8 cellular contexts compared by ENCODE assay signal in the genomic region with DNA sequence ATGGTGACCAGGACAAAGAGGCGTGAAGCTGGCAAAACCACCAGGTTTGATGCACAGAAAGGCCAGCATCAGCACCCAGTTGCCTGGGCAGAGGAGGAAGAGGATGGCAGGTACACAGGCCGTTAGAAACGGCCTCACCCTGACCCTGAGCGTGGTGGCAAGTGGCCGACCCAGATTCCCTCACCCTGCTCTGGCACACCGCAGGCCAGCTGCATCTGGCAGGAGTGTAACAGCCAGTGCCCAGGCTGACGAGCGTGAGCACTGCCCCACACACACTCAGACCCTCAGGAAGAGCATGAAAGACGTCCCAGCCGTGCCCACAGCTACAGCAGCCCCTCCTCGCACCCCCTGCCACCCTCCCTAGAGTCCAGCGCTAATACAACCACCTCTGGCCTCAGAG.
A peak's percentile ranks its signal among the peaks of the same experiment; 100 is the strongest.
DNase-seq lines count a peak whose midpoint lies in the region; ATAC-seq, FAIRE-seq and TF ChIP-seq lines count a peak whose summit lies in the region.

No MANE protein-coding gene starts in this region.

- TF ChIP-seq EP300 in HepG2 (IDR thresholded peaks at IDR 0.05; ENCODE audit: low read depth in 2 of 2, low read length in 2 of 2) (no peak), HepG2 (CRISPR knock-in tag; IDR thresholded peaks at IDR 0.05; ENCODE audit: borderline replicate concordance) (no peak), stomach (IDR thresholded peaks at IDR 0.05) (no peak)

- H3K4me1 ChIP-seq in ascending aorta (peaks cover 25 to 53% of the 10 kb centered on the region in 2 donors), HepG2 (ENCODE audit: insufficient read depth, low read length) (peaks cover 99% of the 10 kb centered on the region), stomach (peaks cover 77 to 98% (median 90%) of the 10 kb centered on the region in 4 donors)

- BruUV-seq in HepG2 (replicated peaks; lab: Mats Ljungman, UMichigan), result no TSS peak

- H3K79me2 ChIP-seq in HepG2 (ENCODE audit: insufficient read depth, low read length), result peaks cover 96% of the 10 kb centered on the region

- no peaks in the 10 kb centered on the region for H3K9me3 ChIP-seq in ascending aorta
- no peaks in the 10 kb centered on the region for H3K9me3 ChIP-seq in HepG2 (ENCODE audit: low read length)
- H3K9me3 ChIP-seq in stomach, result no peaks in the 10 kb centered on the region

- peaks cover 2% of the 10 kb centered on the region for H3K36me3 Mint-ChIP-seq in activated naive CD4-positive, alpha-beta T cell treated with anti-CD3 and anti-CD28 coated beads for 36 hours (ENCODE audit: low read depth)
- H3K36me3 Mint-ChIP-seq in stimulated activated memory B cell treated with anti-CD40 and anti-IgM and Interleukin-4, amounts not matched to agents 10 μg/mL and 1 μg/mL and 100 μg/mL, for 72 hours, result peaks cover 14% of the 10 kb centered on the region

- CTCF ChIA-PET in activated naive CD4-positive, alpha-beta T cell treated with anti-CD3 and anti-CD28 coated beads for 36 hours (lab: Charles Lee), result interaction anchor here (0.6 to 0.9 kb wide), 2 partner anchors 19 to 100 kb away, joined by 3 read pairs; partner anchors contain the start of gene SPG7
- CTCF ChIA-PET in HepG2 (lab: Yijun Ruan, JAX; ENCODE audit: low intra/inter-chr PET ratio, low total read pairs), result no interaction called here

- H4K20me1 ChIP-seq in HepG2 (ENCODE audit: insufficient read depth, low read length), result peaks cover 98% of the 10 kb centered on the region

- no peak overlapping the region for H3K9ac ChIP-seq in HepG2 (ENCODE audit: insufficient read depth, low read depth, low read length)

- peak overlapping the region; percentile 34 to 49 for H3K27ac ChIP-seq in ascending aorta
- H3K27ac ChIP-seq in HepG2 (ENCODE audit: extremely low read length, insufficient read depth, low read length), result peak overlapping the region; percentile 48
- peak overlapping the region in 3 of 5 donors; percentile 26 to 75 (median 33) for H3K27ac ChIP-seq in stomach

- no peaks in the 10 kb centered on the region for H3K27me3 Mint-ChIP-seq in activated naive CD4-positive, alpha-beta T cell treated with anti-CD3 and anti-CD28 coated beads for 36 hours (ENCODE audit: low read depth)
- no peaks in the 10 kb centered on the region for H3K27me3 Mint-ChIP-seq in stimulated activated memory B cell treated with anti-CD40 and anti-IgM and Interleukin-4, amounts not matched to agents 10 μg/mL and 1 μg/mL and 100 μg/mL, for 72 hours

- WGBS in HepG2 (ENCODE audit: low lambda C conversion rate), result 75% methylated on average over 7 of the region's 12 CpGs
- 41 to 55% (median 48%) methylated on average over 12 of the region's 12 CpGs for WGBS in stomach, 5 donors

- intact Hi-C loops in activated naive CD4-positive, alpha-beta T cell treated with anti-CD3 and anti-CD28 coated beads for 36 hours (cut with micrococcal nuclease), result loop anchor here (2.0 to 5.0 kb wide), 2 partner anchors 46 to 76 kb away; no protein-coding TSS in a partner anchor
- intact Hi-C loops in ascending aorta (cut with DNase I), result no loop called here
- intact Hi-C loops in HepG2 (cut with micrococcal nuclease; ENCODE audit: unreplicated experiment), result no loop called here
- intact Hi-C loops in stomach (cut with DNase I; ENCODE audit: low total_unique reads), result no loop called here

- H3K36me3 ChIP-seq in ascending aorta (no peaks in the 10 kb centered on the region), HepG2 (replicated peaks in 1 of 2; ENCODE audit: control insufficient read depth in 1 of 2, insufficient read depth in 2 of 2, low read length in 2 of 2) (peaks cover 8 to 10% of the 10 kb centered on the region in 2 experiments; a peak in 3 of 5 replicates), stomach (no peaks in the 10 kb centered on the region)

- no peak for TF ChIP-seq CTCF in ascending aorta (IDR thresholded peaks at IDR 0.05)
- TF ChIP-seq CTCF in HepG2 (CRISPR knock-in tag; IDR thresholded peaks at IDR 0.05), result no peak
- no peak for TF ChIP-seq CTCF in stomach (IDR thresholded peaks at IDR 0.05)

- H3K4me2 ChIP-seq in HepG2 (ENCODE audit: low read depth, low read length), result peak overlapping the region; percentile 15; the same call in 1 of the 2 replicates

- peak overlapping the region; percentile 73 for H3K27ac Mint-ChIP-seq in activated naive CD4-positive, alpha-beta T cell treated with anti-CD3 and anti-CD28 coated beads for 36 hours
- no peak overlapping the region for H3K27ac Mint-ChIP-seq in stimulated activated memory B cell treated with anti-CD40 and anti-IgM and Interleukin-4, amounts not matched to agents 10 μg/mL and 1 μg/mL and 100 μg/mL, for 72 hours

- H3K4me3 Mint-ChIP-seq in activated naive CD4-positive, alpha-beta T cell treated with anti-CD3 and anti-CD28 coated beads for 36 hours, result peak overlapping the region; percentile 12
- H3K4me3 Mint-ChIP-seq in stimulated activated memory B cell treated with anti-CD40 and anti-IgM and Interleukin-4, amounts not matched to agents 10 μg/mL and 1 μg/mL and 100 μg/mL, for 72 hours, result no peak overlapping the region

- ATAC-seq in HepG2 (peak; percentile 8), GM19455 (IDR thresholded peaks at IDR 0.05; ENCODE audit: unreplicated experiment) (no peak)
- ATAC-seq in stimulated activated memory B cell treated with anti-CD40 and anti-IgM and Interleukin-4, amounts not matched to agents 10 μg/mL and 1 μg/mL and 100 μg/mL, for 72 hours, result no peak

- no peaks in the 10 kb centered on the region for H3K27me3 ChIP-seq in ascending aorta
- no peaks in the 10 kb centered on the region for H3K27me3 ChIP-seq in HepG2 (ENCODE audit: control insufficient read depth in 1 of 2, insufficient read depth in 2 of 2, low read length in 2 of 2)
- no peaks in the 10 kb centered on the region for H3K27me3 ChIP-seq in stomach

- no peak for DNase-seq in activated naive CD4-positive, alpha-beta T cell treated with anti-CD3 and anti-CD28 coated beads for 36 hours
- DNase-seq in activated naive CD4-positive, alpha-beta T cell (lab: John Stamatoyannopoulos, UW), result no peak
- no peak for DNase-seq in ascending aorta (ENCODE audit: low spot score in 2 of 2)
- no peak for DNase-seq in HepG2 (ENCODE audit: low spot score)
- DNase-seq in stomach, result no peak
- no peak for DNase-seq in Kasumi-1 (lab: John Stamatoyannopoulos, UW)

- TF ChIP-seq POLR2A in HepG2 (IDR thresholded peaks at IDR 0.05; ENCODE audit: insufficient read depth in 1 of 2, low read depth in 2 of 2, low read length in 2 of 2), result no peak
- TF ChIP-seq POLR2A in stomach (IDR thresholded peaks at IDR 0.05), result no peak

- no peak for FAIRE-seq in HepG2 (lab: Jason Lieb, UNC)

- no peaks in the 10 kb centered on the region for H3K9me3 Mint-ChIP-seq in activated naive CD4-positive, alpha-beta T cell treated with anti-CD3 and anti-CD28 coated beads for 36 hours
- no peaks in the 10 kb centered on the region for H3K9me3 Mint-ChIP-seq in stimulated activated memory B cell treated with anti-CD40 and anti-IgM and Interleukin-4, amounts not matched to agents 10 μg/mL and 1 μg/mL and 100 μg/mL, for 72 hours

- no peak overlapping the region for H2AFZ ChIP-seq in HepG2 (ENCODE audit: low read length)

- POLR2A ChIA-PET in HepG2 (lab: Yijun Ruan, JAX), result no interaction called here

- H3K4me1 Mint-ChIP-seq in activated naive CD4-positive, alpha-beta T cell treated with anti-CD3 and anti-CD28 coated beads for 36 hours (ENCODE audit: low read depth), result peaks cover 92% of the 10 kb centered on the region
- H3K4me1 Mint-ChIP-seq in stimulated activated memory B cell treated with anti-CD40 and anti-IgM and Interleukin-4, amounts not matched to agents 10 μg/mL and 1 μg/mL and 100 μg/mL, for 72 hours, result peaks cover 91% of the 10 kb centered on the region

- TF ChIP-seq RAD21 in HepG2 (CRISPR knock-in tag; IDR thresholded peaks at IDR 0.05), result no peak

- H3K4me3 ChIP-seq in ascending aorta (no peak overlapping the region), HepG2 (replicated peaks in 1 of 3; ENCODE audit: insufficient read depth in 1 of 3, low read depth in 2 of 3, low read length in 3 of 3) (no peak overlapping the region), stomach (no peak overlapping the region)

- in situ Hi-C loops in HepG2 (cut with HindIII; ENCODE audit: extremely low pct_ligation_motif_present, low pct_unique_long_range_greater_than_20kb), result no loop called here

TF ChIP-seq in HepG2, 621 proteins besides CTCF, POLR2A, EP300 and RAD21:
- TF ChIP-seq AGO2 (optimal IDR thresholded peaks at IDR 0.05; ENCODE audit: low read depth, low read length), result peak; percentile 58
- TF ChIP-seq PAF1 (CRISPR knock-in tag; IDR thresholded peaks at IDR 0.05), result 0 out of 2 replicates have a peak, but pooled peaks have one; percentile 48
- TF ChIP-seq HOXA3 (CRISPR knock-in tag; IDR thresholded peaks at IDR 0.05), result 0 out of 2 replicates have a peak, but pooled peaks have one; percentile 6
- TF ChIP-seq ZNF598 (CRISPR knock-in tag; IDR thresholded peaks at IDR 0.05; ENCODE audit: borderline replicate concordance), result no peak
- 0 out of 2 replicates have a peak, but pooled peaks have one; percentile 15 for TF ChIP-seq RXRA (CRISPR knock-in tag; IDR thresholded peaks at IDR 0.05)
- TF ChIP-seq SALL1 (CRISPR knock-in tag; IDR thresholded peaks at IDR 0.05), result 0 out of 2 replicates have a peak, but pooled peaks have one; percentile 20
- no peak for TF ChIP-seq CBX2 (IDR thresholded peaks at IDR 0.05; ENCODE audit: low read depth, low read length)
- no peak for TF ChIP-seq CBX2 (CRISPR knock-in tag; IDR thresholded peaks at IDR 0.05; ENCODE audit: low read depth)
- 0 out of 2 replicates have a peak, but pooled peaks have one; percentile 1 for TF ChIP-seq BRD4 (CRISPR knock-in tag; IDR thresholded peaks at IDR 0.05)
- TF ChIP-seq ZFY (CRISPR knock-in tag; IDR thresholded peaks at IDR 0.05), result 0 out of 2 replicates have a peak, but pooled peaks have one; percentile 7
TF ChIP-seq in HepG2: peak in this region for 7.
